In the genomic region with DNA sequence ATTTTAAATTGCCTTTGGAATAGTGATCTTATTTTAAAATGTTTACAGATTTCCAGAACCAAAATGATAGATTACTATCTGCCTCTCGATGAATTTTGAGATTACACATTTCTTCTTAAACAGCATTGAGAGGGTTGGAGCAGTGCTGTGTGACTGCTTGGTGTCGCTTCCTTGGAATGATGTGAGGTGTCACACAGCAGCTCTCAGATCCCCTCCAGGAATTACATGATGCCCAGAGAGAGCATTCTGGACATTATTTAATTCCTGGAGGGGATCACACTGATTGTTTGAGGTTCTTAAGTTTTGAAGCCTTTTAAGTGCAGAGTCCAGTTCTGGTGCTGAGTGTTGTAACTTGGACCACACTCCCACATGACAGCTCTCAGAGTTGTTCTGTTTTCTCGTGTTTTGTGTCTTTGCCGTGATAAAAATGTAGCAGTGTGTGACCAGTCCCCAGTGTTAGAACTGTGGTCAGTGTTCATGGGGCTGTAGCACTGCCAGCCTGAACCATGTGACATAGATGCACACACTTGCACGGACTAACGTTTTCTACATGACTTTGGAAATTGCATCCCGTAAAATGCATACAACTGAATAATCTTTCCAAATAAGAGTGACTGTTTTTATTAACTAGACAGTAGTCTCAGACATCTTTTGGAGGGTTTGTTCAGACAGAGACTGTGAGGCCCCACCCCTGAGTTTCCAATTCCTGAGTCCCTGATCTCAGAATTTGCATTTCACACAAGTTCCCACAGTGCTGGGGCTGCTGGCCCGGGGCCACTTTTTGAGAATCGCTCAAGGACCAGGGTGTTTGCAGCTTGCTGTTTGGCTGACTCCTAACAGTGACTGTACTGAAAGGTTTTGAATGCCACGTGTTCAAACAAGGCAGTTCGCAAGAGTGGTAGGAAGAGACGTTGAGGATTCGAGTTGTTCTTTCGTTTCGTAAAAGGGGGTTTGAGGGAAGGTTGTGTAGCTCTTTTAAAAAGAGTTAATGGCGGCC, we compare ENCODE assay signal across 8 cellular contexts.
DNase-seq lines count a peak whose midpoint lies in the region; ATAC-seq lines count a peak whose summit lies in the region.

No MANE protein-coding gene starts in this region.

- peak; percentile 81 for ATAC-seq in GM18502 (IDR thresholded peaks at IDR 0.05; ENCODE audit: poor library complexity, unreplicated experiment)
- peak; percentile 64 for ATAC-seq in HG02571 (IDR thresholded peaks at IDR 0.05; ENCODE audit: unreplicated experiment)
- no peak for ATAC-seq in GM18867 (IDR thresholded peaks at IDR 0.05; ENCODE audit: unreplicated experiment)
- ATAC-seq in GM18873 (IDR thresholded peaks at IDR 0.05; ENCODE audit: low FRiP score, unreplicated experiment) = no peak

- DNase-seq in putamen (ENCODE audit: low spot score) (peak; percentile 74), NCI-H82 treated with DMSO at 0.1 percent for 48 hours (lab: John Stamatoyannopoulos, UW; ENCODE audit: unreplicated experiment) (no peak), iPS-NIHi7 (ENCODE audit: extremely low spot score) (no peak)

- H3K27ac ChIP-seq in cingulate gyrus (ENCODE audit: low read depth, low read length) = peak overlapping the region; percentile 73

Comparison
In these comparisons a context has a peak if more than half of its experiments do, and no peak if none do; other contexts are left out.
1. ATAC-seq: peak in GM18502 (single experiment) and HG02571 (single experiment); none in GM18867 (single experiment) and GM18873 (single experiment).